8 cellular contexts compared by ENCODE assay signal in the genomic region with DNA sequence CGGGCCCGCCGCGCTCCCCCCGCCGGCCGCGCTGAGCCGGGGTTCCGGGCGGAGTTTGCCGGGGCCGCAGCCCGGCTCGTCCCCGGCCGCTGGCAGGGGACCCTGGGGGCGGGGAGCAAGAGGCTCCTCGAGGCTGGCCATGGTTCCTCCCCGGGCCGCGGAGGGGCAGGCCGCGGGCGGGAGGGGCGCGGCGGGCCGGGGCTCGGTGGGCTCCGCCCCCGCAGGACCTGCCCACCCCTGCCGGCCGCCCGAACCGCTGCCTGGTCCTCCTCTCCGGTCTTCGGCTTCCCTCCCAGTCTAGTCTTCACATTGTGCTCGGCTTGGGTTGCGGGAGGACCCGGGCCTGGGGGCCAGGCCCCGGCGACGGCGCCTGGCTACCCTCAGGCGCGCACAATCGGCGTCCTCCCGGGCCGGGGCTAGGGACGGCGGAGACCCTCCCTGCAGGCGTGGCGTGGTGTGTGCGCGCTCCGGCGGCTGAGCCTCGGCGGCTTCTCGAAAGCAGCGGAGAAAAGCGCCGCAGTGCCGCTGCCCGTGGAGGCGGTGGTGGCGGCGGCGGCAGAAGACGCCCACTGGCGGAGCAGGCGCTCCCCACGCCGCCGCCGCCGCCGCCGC. TPM values are rescaled to one million over a fixed set of nuclear protein-coding genes. Genes with fewer than 3 reads are reported as not detected.
DNase-seq lines count a peak whose midpoint lies in the region; ATAC-seq and TF ChIP-seq lines count a peak whose summit lies in the region.

PDE10A (minus strand) TSS at position 571 of the 612 bp plus-strand sequence; CDS start at position 141, 430 bp downstream.

- DNase-seq in AG20443 (ENCODE audit: low spot score): peak; percentile 54
- peak; percentile 68 for DNase-seq in NCI-H1092 treated with DMSO at 0.1 percent for 48 hours (lab: John Stamatoyannopoulos, UW)
- peak; percentile 86 for DNase-seq in endodermal cell
- peak; percentile 17 for DNase-seq in midbrain (lab: John Stamatoyannopoulos, UW)
- DNase-seq in uterus: peak; percentile 38 to 61
- no peak for DNase-seq in GDM1 (lab: John Stamatoyannopoulos, UW)

- H3K36me3 ChIP-seq in endodermal cell (ENCODE audit: control insufficient read depth, insufficient read depth, low read length): peaks cover 8% of the 10 kb centered on the region
- no peaks in the 10 kb centered on the region for H3K36me3 ChIP-seq in uterus

- ATAC-seq in GM21390 (IDR thresholded peaks at IDR 0.05; ENCODE audit: unreplicated experiment): no peak
- no peak for ATAC-seq in GM21717 (IDR thresholded peaks at IDR 0.05; ENCODE audit: unreplicated experiment)

- H3K27ac ChIP-seq in endodermal cell (ENCODE audit: low read depth, low read length) (no peak within 1 kb of the TSS), uterus (peak within 1 kb of the TSS; percentile 77 to 81)

- peak within 1 kb of the TSS; percentile 72 for H3K4me3 Mint-ChIP-seq in endodermal cell

- TF ChIP-seq CTCF in endodermal cell (conservative IDR thresholded peaks at IDR 0.05) (no peak), uterus (IDR thresholded peaks at IDR 0.05) (no peak)

- peak within 1 kb of the TSS; percentile 81 for H3K27ac Mint-ChIP-seq in endodermal cell

- H3K4me3 ChIP-seq in endodermal cell (ENCODE audit: low read length): peak within 1 kb of the TSS; percentile 82
- peak within 1 kb of the TSS; percentile 58 to 60 for H3K4me3 ChIP-seq in uterus

- no peaks in the 10 kb centered on the region for H3K9me3 Mint-ChIP-seq in endodermal cell

- intact Hi-C loops in uterus (cut with DNase I; ENCODE audit: low total_unique reads): no loop called here

- H3K36me3 Mint-ChIP-seq in endodermal cell (ENCODE audit: low read depth): peaks cover 4% of the 10 kb centered on the region

- H3K9ac ChIP-seq in endodermal cell (ENCODE audit: extremely low read depth, low read length, poor library complexity, severe bottlenecking): peak within 1 kb of the TSS; percentile 0

- H3K4me1 Mint-ChIP-seq in endodermal cell: peaks cover 37% of the 10 kb centered on the region

- peaks cover 23% of the 10 kb centered on the region for H3K4me1 ChIP-seq in endodermal cell (ENCODE audit: control insufficient read depth, insufficient read depth, low read length)
- H3K4me1 ChIP-seq in uterus: peaks cover 0 to 9% of the 10 kb centered on the region in 2 donors

- H3K9me3 ChIP-seq in endodermal cell (ENCODE audit: control insufficient read depth, low read length): no peaks in the 10 kb centered on the region
- no peaks in the 10 kb centered on the region for H3K9me3 ChIP-seq in uterus

- H3K27me3 ChIP-seq in endodermal cell (ENCODE audit: control insufficient read depth, insufficient read depth, low read length, poor library complexity, severe bottlenecking) (peaks cover 44% of the 10 kb centered on the region), uterus (peaks cover 8 to 35% of the 10 kb centered on the region in 2 donors)

- WGBS in endodermal cell (ENCODE audit: insufficient coverage in 1 of 2, insufficient read length in 1 of 2), 2 experiments: 0% methylated on average over 9 to 81 of the region's 81 CpGs

- H3K27me3 Mint-ChIP-seq in endodermal cell (ENCODE audit: insufficient read depth): peaks cover 71% of the 10 kb centered on the region

- TF ChIP-seq POLR2A in uterus (IDR thresholded peaks at IDR 0.05): no peak

RNA-seq across cellular contexts. Expression of gene PDE10A, which starts in this region (rescaled TPM):
- total RNA-seq in endodermal cell (10 to 100 TPM; 22.8 to 27.8 TPM), uterus (10 to 100 TPM; 13.0 to 73.5 (median 36.4) TPM)
- 13.8 TPM for polyA plus RNA-seq in endodermal cell (2013, experiment 1 of 2)
- 12.8 TPM for polyA plus RNA-seq in endodermal cell (2013, experiment 2 of 2)
